ENCODE assay signal across 8 cellular contexts in genomic region chr18:50194623-50195532, GRCh38.
DNase-seq lines count a peak whose midpoint lies in the region; ATAC-seq and TF ChIP-seq lines count a peak whose summit lies in the region.

Gene MYO5B (minus strand): TSS chr18:50195147. CDS start chr18:50194793, 354 bp downstream.

- CTCF ChIA-PET in RWPE1 (lab: Yijun Ruan, JAX): interaction anchor here (0.5 to 1.4 kb wide), 9 partner anchors 9 to 738 kb away, joined by 3 to 6 read pairs (median 3); no protein-coding TSS in a partner anchor

- H3K27me3 ChIP-seq in BLaER1 treated with 17β-estradiol and CSF1 and Interleukin-3, amounts not matched to agents 10 nM and 100 nM: peaks cover 53 to 74% (median 67%) of the 10 kb centered on the region in 11 experiments

- H3K27ac ChIP-seq in BLaER1 treated with 17β-estradiol and CSF1 and Interleukin-3, amounts not matched to agents 10 nM and 100 nM: no peak within 1 kb of the TSS
- H3K27ac ChIP-seq in RWPE1: no peak within 1 kb of the TSS

- DNase-seq in GM19240 (ENCODE audit: insufficient read length, low spot score): peak; percentile 23
- DNase-seq in RWPE1 (ENCODE audit: low spot score): peak; percentile 63
- peak; percentile 20 for DNase-seq in activated naive CD8-positive, alpha-beta T cell treated with anti-CD3 and anti-CD28 coated beads, Interleukin-2, amount 50 U/mL, for 16 hours (ENCODE audit: low read depth, low spot score)
- DNase-seq in iPS-NIHi7 (ENCODE audit: extremely low spot score): peak; percentile 92
- peak in 3 of 4 experiments; percentile 14 to 48 (median 33) for DNase-seq in stimulated activated CD4-positive, alpha-beta T cell treated with anti-CD3 and anti-CD28 coated beads, Interleukin-1b, Interleukin-23, amount 100 ng/mL, for 24 hours (ENCODE audit: low read depth in 4 of 4, low spot score in 1 of 4)
- DNase-seq in cerebellar cortex (ENCODE audit: low spot score): no peak

- H3K4me3 ChIP-seq in BLaER1 treated with 17β-estradiol and CSF1 and Interleukin-3, amounts not matched to agents 10 nM and 100 nM: peak within 1 kb of the TSS; percentile 48 to 68 (median 56)

- H3K9me3 ChIP-seq in BLaER1 treated with 17β-estradiol and CSF1 and Interleukin-3, amounts not matched to agents 10 nM and 100 nM (replicated peaks in 1 of 11): peaks cover 17 to 38% (median 27%) of the 10 kb centered on the region in 11 experiments; a peak in 21 of 22 replicates

- peaks cover 0 to 5% (median 0%) of the 10 kb centered on the region in 11 experiments; a peak in 1 of 22 replicates for H4K20me1 ChIP-seq in BLaER1 treated with 17β-estradiol and CSF1 and Interleukin-3, amounts not matched to agents 10 nM and 100 nM

- H3K4me2 ChIP-seq in BLaER1 treated with 17β-estradiol and CSF1 and Interleukin-3, amounts not matched to agents 10 nM and 100 nM: peak within 1 kb of the TSS; percentile 68 to 91 (median 77)

- peak; percentile 36 for ATAC-seq in HG03469 (IDR thresholded peaks at IDR 0.05; ENCODE audit: unreplicated experiment)

- no peaks in the 10 kb centered on the region for H3K36me3 ChIP-seq in BLaER1 treated with 17β-estradiol and CSF1 and Interleukin-3, amounts not matched to agents 10 nM and 100 nM

- peak; percentile 78 for TF ChIP-seq CTCF in RWPE1 (conservative IDR thresholded peaks at IDR 0.05; ENCODE audit: low read depth)

- POLR2A ChIA-PET in RWPE1 (lab: Yijun Ruan, JAX; ENCODE audit: low non-redundant PET): no interaction called here

- H3K4me1 ChIP-seq in BLaER1 treated with 17β-estradiol and CSF1 and Interleukin-3, amounts not matched to agents 10 nM and 100 nM: peaks cover 0 to 9% (median 0%) of the 10 kb centered on the region in 10 experiments; a peak in 2 of 20 replicates

- peak within 1 kb of the TSS in 2 of 11 experiments; percentile 12 to 45; a peak in 2 of 22 replicates for H3K9ac ChIP-seq in BLaER1 treated with 17β-estradiol and CSF1 and Interleukin-3, amounts not matched to agents 10 nM and 100 nM
